9 cellular contexts compared by ENCODE assay signal in genomic region chr3:187367561-187368103, GRCh38. TPM values are rescaled to one million over a fixed set of nuclear protein-coding genes. Genes with fewer than 3 reads are reported as not detected.
DNase-seq lines count a peak whose midpoint lies in the region; ATAC-seq, FAIRE-seq and TF ChIP-seq lines count a peak whose summit lies in the region.
"Had no signal": no experiment of that assay in that cellular context is flagged by ENCODE, and none has a peak within 500 bp of the region (broad histone marks: within the 10 kb centered on the region; RNA-seq: fewer than 3 reads in every experiment).

No MANE protein-coding gene starts in this region.

- H3K4me1 ChIP-seq in keratinocyte (ENCODE audit: control insufficient read depth, extremely low read depth, insufficient read depth, low read length) = peaks cover 4% of the 10 kb centered on the region
- H3K4me1 ChIP-seq in stomach smooth muscle (ENCODE audit: control insufficient read depth, insufficient read depth, low read length) = peaks cover 9% of the 10 kb centered on the region

- H3K9ac ChIP-seq in keratinocyte (ENCODE audit: control insufficient read depth, extremely low read depth, insufficient read depth, low read length) = no peak overlapping the region
- peak overlapping the region; percentile 31 to 93 for H3K9ac ChIP-seq in stomach smooth muscle (ENCODE audit: low read length in 2 of 2)

- H3K36me3 ChIP-seq in keratinocyte (ENCODE audit: control insufficient read depth in 2 of 2, extremely low read depth in 1 of 2, insufficient read depth in 2 of 2, low read length in 2 of 2) = no peaks in the 10 kb centered on the region
- peaks cover 6 to 8% of the 10 kb centered on the region in 2 donors for H3K36me3 ChIP-seq in stomach smooth muscle (ENCODE audit: control insufficient read depth in 2 of 2, insufficient read depth in 2 of 2, low read length in 2 of 2)

- peak overlapping the region; percentile 92 for H3K4me3 Mint-ChIP-seq in activated T-cell treated with anti-CD3 and anti-CD28 coated beads, Interleukin-2, amount 50 U/mL, for 4 hours

- no peaks in the 10 kb centered on the region for H4K20me1 ChIP-seq in keratinocyte (ENCODE audit: control insufficient read depth, extremely low read depth, insufficient read depth, low read length)

- peaks cover 43% of the 10 kb centered on the region for H3K4me1 Mint-ChIP-seq in activated T-cell treated with anti-CD3 and anti-CD28 coated beads, Interleukin-2, amount 50 U/mL, for 4 hours (ENCODE audit: low read depth)

- H3K27ac ChIP-seq in keratinocyte (ENCODE audit: control insufficient read depth, insufficient read depth, low read length) (no peak overlapping the region), stomach smooth muscle (ENCODE audit: low read length) (peak overlapping the region; percentile 76)

- peaks cover 26% of the 10 kb centered on the region for H3K36me3 Mint-ChIP-seq in activated T-cell treated with anti-CD3 and anti-CD28 coated beads, Interleukin-2, amount 50 U/mL, for 4 hours (ENCODE audit: insufficient read depth)

- H3K9me3 ChIP-seq in keratinocyte (ENCODE audit: control insufficient read depth, low read depth, low read length) = no peaks in the 10 kb centered on the region
- no peaks in the 10 kb centered on the region for H3K9me3 ChIP-seq in stomach smooth muscle (ENCODE audit: control insufficient read depth in 2 of 2, low read length in 2 of 2)

- no peaks in the 10 kb centered on the region for H3K27me3 Mint-ChIP-seq in activated T-cell treated with anti-CD3 and anti-CD28 coated beads, Interleukin-2, amount 50 U/mL, for 4 hours (ENCODE audit: low read depth)

- no peak for DNase-seq in activated T-cell treated with anti-CD3 and anti-CD28 coated beads, Interleukin-2, amount 50 U/mL, for 4 hours
- DNase-seq in keratinocyte (ENCODE audit: low read depth, low spot score) = no peak
- no peak for DNase-seq in mucosa of gallbladder (ENCODE audit: low spot score)
- DNase-seq in NK-92 treated with Interleukin-12 subunit alpha and Interleukin-12 subunit beta, amount 100 ng/mL, for 24 hours (lab: John Stamatoyannopoulos, UW) = no peak

- no peak for FAIRE-seq in keratinocyte (lab: Jason Lieb, UNC)

- no peaks in the 10 kb centered on the region for H3K9me3 Mint-ChIP-seq in activated T-cell treated with anti-CD3 and anti-CD28 coated beads, Interleukin-2, amount 50 U/mL, for 4 hours
- H3K9me3 Mint-ChIP-seq: nephron had no signal

- dilution Hi-C loops in keratinocyte (cut with MboI; ENCODE audit: extremely low pct_ligation_motif_present, low sequenced_read_pairs) = no loop called here

- no peaks in the 10 kb centered on the region for H3K9me1 ChIP-seq in keratinocyte (ENCODE audit: control insufficient read depth, extremely low read depth, insufficient read depth, low read length)

- H3K4me3 ChIP-seq in keratinocyte (ENCODE audit: control insufficient read depth in 2 of 3, extremely low read depth in 1 of 3, insufficient read depth in 2 of 3, low read depth in 1 of 3, low read length in 3 of 3) = no peak overlapping the region
- peak overlapping the region in 1 of 2 donors; percentile 84 for H3K4me3 ChIP-seq in stomach smooth muscle (ENCODE audit: low read length in 2 of 2)

- no peaks in the 10 kb centered on the region for H3K79me2 ChIP-seq in keratinocyte (ENCODE audit: control insufficient read depth, insufficient read depth, low read length)

- ATAC-seq in HG03064 (IDR thresholded peaks at IDR 0.05; ENCODE audit: low read depth, unreplicated experiment) = peak; percentile 7
- peak in 1 of 2 donors; percentile 23 for ATAC-seq in activated T-cell treated with anti-CD3 and anti-CD28 coated beads, Interleukin-2, amount 50 U/mL, for 4 hours
- no peak for ATAC-seq in GM18861 (IDR thresholded peaks at IDR 0.05; ENCODE audit: unreplicated experiment)
- no peak for ATAC-seq in HG02970 (IDR thresholded peaks at IDR 0.05; ENCODE audit: low FRiP score, unreplicated experiment)

- peak overlapping the region; percentile 73 for H3K4me2 ChIP-seq in keratinocyte (ENCODE audit: control insufficient read depth, extremely low read depth, insufficient read depth, low read depth, low read length)

- H3K27me3 ChIP-seq in keratinocyte (ENCODE audit: control insufficient read depth, extremely low read depth, insufficient read depth, low read length) = peaks cover 4% of the 10 kb centered on the region
- no peaks in the 10 kb centered on the region for H3K27me3 ChIP-seq in stomach smooth muscle (ENCODE audit: control insufficient read depth in 1 of 2, insufficient read depth in 2 of 2, low read length in 2 of 2)

- H2AFZ ChIP-seq in keratinocyte (ENCODE audit: control insufficient read depth, low read length) = peak overlapping the region; percentile 82

- no peak for TF ChIP-seq CTCF in keratinocyte (optimal IDR thresholded peaks at IDR 0.05 in 1 of 3, IDR thresholded peaks at IDR 0.05 in 1 of 3, conservative IDR thresholded peaks at IDR 0.05 in 1 of 3; ENCODE audit: extremely low read depth in 1 of 3, insufficient read depth in 2 of 3, low read length in 3 of 3)

RNA-seq across cellular contexts. Expression of gene RTP4, which starts 0.6 kb away (rescaled TPM):
- total RNA-seq in activated T-cell treated with anti-CD3 and anti-CD28 coated beads, Interleukin-2, amount 50 U/mL, for 4 hours = 1 to 10 TPM; 1.2 to 1.5 (median 1.3) TPM
- polyA plus RNA-seq in keratinocyte = 0.38 to 0.56 TPM (median 0.46 TPM) in 3 replicates
- polyA plus RNA-seq in keratinocyte (2011; ENCODE audit: low read depth) = 0.29 TPM
- 0.29 and 0.40 TPM in 2 replicates for polyA plus RNA-seq in keratinocyte (2011; cell fraction: cytosol; rRNA removed)
- 0.74 and 1.1 TPM in 2 replicates for polyA plus RNA-seq in keratinocyte (2011; cell fraction: nucleus; rRNA removed)
- 0.14 and 0.72 TPM in 2 replicates for polyA plus RNA-seq in keratinocyte (2012; ENCODE audit: low replicate concordance)
- polyA minus RNA-seq in keratinocyte = 0.42 to 0.66 TPM (median 0.52 TPM) in 3 replicates
- polyA minus RNA-seq in keratinocyte (2011; cell fraction: cytosol; rRNA and poly(A)+ RNA removed) = not detected
- 0.63 TPM in 1 of 2 replicates, not detected in the other for polyA minus RNA-seq in keratinocyte (2011; cell fraction: nucleus; rRNA and poly(A)+ RNA removed)
- 5.4 TPM for total RNA-seq in mucosa of gallbladder
